In genomic region chr19:7698583-7698982, GRCh38 we compare ENCODE assay signal across 1 cellular context.
TF ChIP-seq lines count a peak whose summit lies in the region.

No MANE protein-coding gene starts in this region.

TF ChIP-seq in GM12891, 5 proteins besides CTCF, POLR2A, EP300 and RAD21 (continued from another document):
- TF ChIP-seq TAF1 (IDR thresholded peaks at IDR 0.05; ENCODE audit: low read depth, low read length) = no peak
TF ChIP-seq in GM12891: peak in this region for 0.
